Comparison of ENCODE assay signal across 22 cellular contexts in genomic region chr2:215190588-215190987, GRCh38.
"Had no signal": no experiment of that assay in that cellular context is flagged by ENCODE, and none has a peak within 500 bp of the region (broad histone marks: within the 10 kb centered on the region; RNA-seq: fewer than 3 reads in every experiment).

No MANE protein-coding gene starts in this region.

- DNase-seq: IMR-90, Karpas-422, KG1, MG63, NCI-H1092, NCI-H1105 treated with DMSO at 0.1 percent for 48 hours, NCI-H1417 treated with DMSO at 0.1 percent for 48 hours, NCI-H146, NCI-H1694 treated with DMSO at 0.1 percent for 48 hours, NCI-H1930, NCI-H2081, NCI-H2107, NCI-H2227 treated with DMSO at 0.1 percent for 48 hours, NCI-H524, NCI-H526 treated with DMSO at 0.1 percent for 48 hours, NCI-H748 treated with DMSO at 0.1 percent for 48 hours, SHP77 treated with DMSO at 0.1 percent for 48 hours, SJCRH30 had no signal

- ATAC-seq: HepG2, Panc1, Right ventricle myocardium inferior, SK-N-SH treated with all-trans-retinoic acid at 6 μM for 48 hours had no signal

- FAIRE-seq: HepG2 had no signal
